1 cellular context compared by ENCODE assay signal in the genomic region with DNA sequence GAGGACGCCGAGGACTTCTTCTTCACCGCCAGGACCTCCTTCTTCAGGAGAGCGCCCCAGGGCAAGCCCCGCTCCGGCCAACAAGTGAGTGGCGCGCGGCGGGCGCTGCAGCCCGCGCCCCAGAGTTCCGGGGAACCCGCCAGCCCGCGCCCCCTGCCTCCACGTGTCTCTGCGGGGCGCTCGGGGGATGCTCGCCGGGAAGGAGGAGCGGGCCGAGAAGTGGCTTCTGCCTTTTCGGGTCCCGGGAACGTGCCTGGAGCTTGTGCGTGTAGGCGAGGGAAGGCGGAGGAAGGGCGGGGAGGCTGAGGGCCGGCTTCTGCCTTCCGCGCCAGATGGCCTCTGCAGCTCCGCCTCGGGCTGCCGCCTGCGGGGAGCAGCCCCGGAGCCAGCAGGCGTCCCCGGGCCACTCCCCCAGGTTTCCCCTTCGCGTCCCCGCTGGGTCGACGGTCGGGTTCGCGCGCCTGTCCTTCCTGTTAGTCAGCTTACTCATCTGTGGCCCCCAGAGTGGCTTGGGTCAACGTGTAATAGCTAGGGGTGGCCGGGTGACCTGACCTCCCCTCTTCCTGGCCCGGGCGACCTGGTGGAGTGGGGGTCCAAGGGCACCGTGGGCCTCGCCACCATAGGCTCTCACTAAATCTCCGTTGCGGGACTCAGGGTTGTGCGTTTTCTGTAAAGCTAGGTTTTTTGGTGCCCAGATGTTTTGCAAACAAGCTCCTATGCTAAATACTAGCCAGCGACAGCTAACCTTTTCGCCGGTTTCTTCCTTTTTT.
TF ChIP-seq lines count a peak whose summit lies in the region.

No MANE protein-coding gene starts in this region.

TF ChIP-seq in K562, 482 proteins besides CTCF, POLR2A, EP300 and RAD21 (continued from another document and continues in another):
- TF ChIP-seq, protein P1, sequence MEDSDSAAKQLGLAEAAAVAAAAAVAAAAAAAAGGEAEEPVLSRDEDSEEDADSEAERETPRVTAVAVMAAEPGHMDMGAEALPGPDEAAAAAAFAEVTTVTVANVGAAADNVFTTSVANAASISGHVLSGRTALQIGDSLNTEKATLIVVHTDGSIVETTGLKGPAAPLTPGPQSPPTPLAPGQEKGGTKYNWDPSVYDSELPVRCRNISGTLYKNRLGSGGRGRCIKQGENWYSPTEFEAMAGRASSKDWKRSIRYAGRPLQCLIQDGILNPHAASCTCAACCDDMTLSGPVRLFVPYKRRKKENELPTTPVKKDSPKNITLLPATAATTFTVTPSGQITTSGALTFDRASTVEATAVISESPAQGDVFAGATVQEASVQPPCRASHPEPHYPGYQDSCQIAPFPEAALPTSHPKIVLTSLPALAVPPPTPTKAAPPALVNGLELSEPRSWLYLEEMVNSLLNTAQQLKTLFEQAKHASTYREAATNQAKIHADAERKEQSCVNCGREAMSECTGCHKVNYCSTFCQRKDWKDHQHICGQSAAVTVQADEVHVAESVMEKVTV (CRISPR knock-in tag; IDR thresholded peaks at IDR 0.05), result no peak
- TF ChIP-seq THRAP3 (IDR thresholded peaks at IDR 0.05; ENCODE audit: borderline replicate concordance) (no peak), HSF4 (CRISPR knock-in tag; IDR thresholded peaks at IDR 0.05; ENCODE audit: borderline replicate concordance) (no peak), LCOR (CRISPR knock-in tag; IDR thresholded peaks at IDR 0.05) (no peak), TSC22D4 (tag; IDR thresholded peaks at IDR 0.05) (no peak), EGR1 (conservative IDR thresholded peaks at IDR 0.05) (peak; percentile 43), PHF21A (IDR thresholded peaks at IDR 0.05; ENCODE audit: borderline replicate concordance, low read depth) (no peak), SLC30A9 (CRISPR knock-in tag; IDR thresholded peaks at IDR 0.05) (no peak), KDM2B (CRISPR knock-in tag; IDR thresholded peaks at IDR 0.05) (no peak), ZFPM2 (CRISPR knock-in tag; IDR thresholded peaks at IDR 0.05) (no peak), GTF2F1 (IDR thresholded peaks at IDR 0.05; ENCODE audit: low read depth, low read length) (no peak), ZBTB1 (CRISPR knock-in tag; IDR thresholded peaks at IDR 0.05; ENCODE audit: borderline replicate concordance, low read depth) (0 out of 2 replicates have a peak, but pooled peaks have one; percentile 4), CBFA2T3 (IDR thresholded peaks at IDR 0.05) (0 out of 2 replicates have a peak, but pooled peaks have one; percentile 20), ZFX (CRISPR knock-in tag; IDR thresholded peaks at IDR 0.05) (peak; percentile 68), ESRRA (IDR thresholded peaks at IDR 0.05; ENCODE audit: borderline replicate concordance, low read depth) (no peak), TCF3 (CRISPR knock-in tag; IDR thresholded peaks at IDR 0.05) (peak; percentile 32; the same call in 1 of the 2 replicates), KAT7 (CRISPR knock-in tag; IDR thresholded peaks at IDR 0.05; ENCODE audit: borderline replicate concordance) (0 out of 2 replicates have a peak, but pooled peaks have one; percentile 49), CTBP1 (IDR thresholded peaks at IDR 0.05; ENCODE audit: borderline replicate concordance) (peak; percentile 49; the same call in 1 of the 2 replicates), KLF6 (CRISPR knock-in tag; IDR thresholded peaks at IDR 0.05; ENCODE audit: borderline replicate concordance) (no peak), TBP (optimal IDR thresholded peaks at IDR 0.05; ENCODE audit: low read depth, low read length) (no peak), SNRNP70 (optimal IDR thresholded peaks at IDR 0.05; ENCODE audit: low read depth, low read length) (no peak), NONO (IDR thresholded peaks at IDR 0.05; ENCODE audit: low read depth in 2 of 2, low read length in 1 of 2) (no peak), EZH2 (IDR thresholded peaks at IDR 0.05; ENCODE audit: borderline replicate concordance, low read depth, low read length) (no peak), ZNF583 (CRISPR knock-in tag; IDR thresholded peaks at IDR 0.05) (no peak; the same call in 1 of the 2 replicates), CCNT2 (IDR thresholded peaks at IDR 0.05; ENCODE audit: borderline replicate concordance, extremely low read depth, insufficient read length, low read depth, low read length) (peak; percentile 74), ZNF253 (CRISPR knock-in tag; conservative IDR thresholded peaks at IDR 0.05) (no peak), CREBBP (IDR thresholded peaks at IDR 0.05; ENCODE audit: low read depth, low read length) (no peak), EP400 (IDR thresholded peaks at IDR 0.05) (peak; percentile 56; the same call in 1 of the 2 replicates), EHMT2 (IDR thresholded peaks at IDR 0.05) (no peak), ADNP (tag; IDR thresholded peaks at IDR 0.05) (no peak), U2AF2 (optimal IDR thresholded peaks at IDR 0.05; ENCODE audit: low read depth, low read length) (no peak)
- TF ChIP-seq, protein P2, sequence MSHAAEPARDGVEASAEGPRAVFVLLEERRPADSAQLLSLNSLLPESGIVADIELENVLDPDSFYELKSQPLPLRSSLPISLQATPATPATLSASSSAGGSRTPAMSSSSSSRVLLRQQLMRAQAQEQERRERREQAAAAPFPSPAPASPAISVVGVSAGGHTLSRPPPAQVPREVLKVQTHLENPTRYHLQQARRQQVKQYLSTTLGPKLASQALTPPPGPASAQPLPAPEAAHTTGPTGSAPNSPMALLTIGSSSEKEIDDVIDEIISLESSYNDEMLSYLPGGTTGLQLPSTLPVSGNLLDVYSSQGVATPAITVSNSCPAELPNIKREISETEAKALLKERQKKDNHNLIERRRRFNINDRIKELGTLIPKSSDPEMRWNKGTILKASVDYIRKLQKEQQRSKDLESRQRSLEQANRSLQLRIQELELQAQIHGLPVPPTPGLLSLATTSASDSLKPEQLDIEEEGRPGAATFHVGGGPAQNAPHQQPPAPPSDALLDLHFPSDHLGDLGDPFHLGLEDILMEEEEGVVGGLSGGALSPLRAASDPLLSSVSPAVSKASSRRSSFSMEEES (CRISPR knock-in tag; IDR thresholded peaks at IDR 0.05), result no peak
- TF ChIP-seq, protein P3, sequence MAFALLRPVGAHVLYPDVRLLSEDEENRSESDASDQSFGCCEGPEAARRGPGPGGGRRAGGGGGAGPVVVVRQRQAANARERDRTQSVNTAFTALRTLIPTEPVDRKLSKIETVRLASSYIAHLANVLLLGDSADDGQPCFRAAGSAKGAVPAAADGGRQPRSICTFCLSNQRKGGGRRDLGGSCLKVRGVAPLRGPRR (CRISPR knock-in tag; IDR thresholded peaks at IDR 0.05), result no peak
- TF ChIP-seq, protein P4, sequence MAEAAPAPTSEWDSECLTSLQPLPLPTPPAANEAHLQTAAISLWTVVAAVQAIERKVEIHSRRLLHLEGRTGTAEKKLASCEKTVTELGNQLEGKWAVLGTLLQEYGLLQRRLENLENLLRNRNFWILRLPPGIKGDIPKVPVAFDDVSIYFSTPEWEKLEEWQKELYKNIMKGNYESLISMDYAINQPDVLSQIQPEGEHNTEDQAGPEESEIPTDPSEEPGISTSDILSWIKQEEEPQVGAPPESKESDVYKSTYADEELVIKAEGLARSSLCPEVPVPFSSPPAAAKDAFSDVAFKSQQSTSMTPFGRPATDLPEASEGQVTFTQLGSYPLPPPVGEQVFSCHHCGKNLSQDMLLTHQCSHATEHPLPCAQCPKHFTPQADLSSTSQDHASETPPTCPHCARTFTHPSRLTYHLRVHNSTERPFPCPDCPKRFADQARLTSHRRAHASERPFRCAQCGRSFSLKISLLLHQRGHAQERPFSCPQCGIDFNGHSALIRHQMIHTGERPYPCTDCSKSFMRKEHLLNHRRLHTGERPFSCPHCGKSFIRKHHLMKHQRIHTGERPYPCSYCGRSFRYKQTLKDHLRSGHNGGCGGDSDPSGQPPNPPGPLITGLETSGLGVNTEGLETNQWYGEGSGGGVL (CRISPR knock-in tag; IDR thresholded peaks at IDR 0.05), result no peak
- TF ChIP-seq, protein P5, sequence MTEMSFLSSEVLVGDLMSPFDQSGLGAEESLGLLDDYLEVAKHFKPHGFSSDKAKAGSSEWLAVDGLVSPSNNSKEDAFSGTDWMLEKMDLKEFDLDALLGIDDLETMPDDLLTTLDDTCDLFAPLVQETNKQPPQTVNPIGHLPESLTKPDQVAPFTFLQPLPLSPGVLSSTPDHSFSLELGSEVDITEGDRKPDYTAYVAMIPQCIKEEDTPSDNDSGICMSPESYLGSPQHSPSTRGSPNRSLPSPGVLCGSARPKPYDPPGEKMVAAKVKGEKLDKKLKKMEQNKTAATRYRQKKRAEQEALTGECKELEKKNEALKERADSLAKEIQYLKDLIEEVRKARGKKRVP (CRISPR knock-in tag; IDR thresholded peaks at IDR 0.05), result 0 out of 2 replicates have a peak, but pooled peaks have one; percentile 7
- TF ChIP-seq, protein P6, sequence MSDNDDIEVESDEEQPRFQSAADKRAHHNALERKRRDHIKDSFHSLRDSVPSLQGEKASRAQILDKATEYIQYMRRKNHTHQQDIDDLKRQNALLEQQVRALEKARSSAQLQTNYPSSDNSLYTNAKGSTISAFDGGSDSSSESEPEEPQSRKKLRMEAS (CRISPR knock-in tag; IDR thresholded peaks at IDR 0.05), result peak; percentile 74
- TF ChIP-seq, protein P7, sequence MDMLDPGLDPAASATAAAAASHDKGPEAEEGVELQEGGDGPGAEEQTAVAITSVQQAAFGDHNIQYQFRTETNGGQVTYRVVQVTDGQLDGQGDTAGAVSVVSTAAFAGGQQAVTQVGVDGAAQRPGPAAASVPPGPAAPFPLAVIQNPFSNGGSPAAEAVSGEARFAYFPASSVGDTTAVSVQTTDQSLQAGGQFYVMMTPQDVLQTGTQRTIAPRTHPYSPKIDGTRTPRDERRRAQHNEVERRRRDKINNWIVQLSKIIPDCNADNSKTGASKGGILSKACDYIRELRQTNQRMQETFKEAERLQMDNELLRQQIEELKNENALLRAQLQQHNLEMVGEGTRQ (CRISPR knock-in tag; IDR thresholded peaks at IDR 0.05), result no peak
- TF ChIP-seq, protein P8, sequence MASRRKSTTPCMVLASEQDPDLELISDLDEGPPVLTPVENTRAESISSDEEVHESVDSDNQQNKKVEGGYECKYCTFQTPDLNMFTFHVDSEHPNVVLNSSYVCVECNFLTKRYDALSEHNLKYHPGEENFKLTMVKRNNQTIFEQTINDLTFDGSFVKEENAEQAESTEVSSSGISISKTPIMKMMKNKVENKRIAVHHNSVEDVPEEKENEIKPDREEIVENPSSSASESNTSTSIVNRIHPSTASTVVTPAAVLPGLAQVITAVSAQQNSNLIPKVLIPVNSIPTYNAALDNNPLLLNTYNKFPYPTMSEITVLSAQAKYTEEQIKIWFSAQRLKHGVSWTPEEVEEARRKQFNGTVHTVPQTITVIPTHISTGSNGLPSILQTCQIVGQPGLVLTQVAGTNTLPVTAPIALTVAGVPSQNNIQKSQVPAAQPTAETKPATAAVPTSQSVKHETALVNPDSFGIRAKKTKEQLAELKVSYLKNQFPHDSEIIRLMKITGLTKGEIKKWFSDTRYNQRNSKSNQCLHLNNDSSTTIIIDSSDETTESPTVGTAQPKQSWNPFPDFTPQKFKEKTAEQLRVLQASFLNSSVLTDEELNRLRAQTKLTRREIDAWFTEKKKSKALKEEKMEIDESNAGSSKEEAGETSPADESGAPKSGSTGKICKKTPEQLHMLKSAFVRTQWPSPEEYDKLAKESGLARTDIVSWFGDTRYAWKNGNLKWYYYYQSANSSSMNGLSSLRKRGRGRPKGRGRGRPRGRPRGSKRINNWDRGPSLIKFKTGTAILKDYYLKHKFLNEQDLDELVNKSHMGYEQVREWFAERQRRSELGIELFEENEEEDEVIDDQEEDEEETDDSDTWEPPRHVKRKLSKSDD (conservative IDR thresholded peaks at IDR 0.05; ENCODE audit: low read length), result no peak
- TF ChIP-seq, protein P9, sequence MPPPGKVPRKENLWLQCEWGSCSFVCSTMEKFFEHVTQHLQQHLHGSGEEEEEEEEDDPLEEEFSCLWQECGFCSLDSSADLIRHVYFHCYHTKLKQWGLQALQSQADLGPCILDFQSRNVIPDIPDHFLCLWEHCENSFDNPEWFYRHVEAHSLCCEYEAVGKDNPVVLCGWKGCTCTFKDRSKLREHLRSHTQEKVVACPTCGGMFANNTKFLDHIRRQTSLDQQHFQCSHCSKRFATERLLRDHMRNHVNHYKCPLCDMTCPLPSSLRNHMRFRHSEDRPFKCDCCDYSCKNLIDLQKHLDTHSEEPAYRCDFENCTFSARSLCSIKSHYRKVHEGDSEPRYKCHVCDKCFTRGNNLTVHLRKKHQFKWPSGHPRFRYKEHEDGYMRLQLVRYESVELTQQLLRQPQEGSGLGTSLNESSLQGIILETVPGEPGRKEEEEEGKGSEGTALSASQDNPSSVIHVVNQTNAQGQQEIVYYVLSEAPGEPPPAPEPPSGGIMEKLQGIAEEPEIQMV (tag; conservative IDR thresholded peaks at IDR 0.05; ENCODE audit: low read depth), result no peak
- TF ChIP-seq, protein P10, sequence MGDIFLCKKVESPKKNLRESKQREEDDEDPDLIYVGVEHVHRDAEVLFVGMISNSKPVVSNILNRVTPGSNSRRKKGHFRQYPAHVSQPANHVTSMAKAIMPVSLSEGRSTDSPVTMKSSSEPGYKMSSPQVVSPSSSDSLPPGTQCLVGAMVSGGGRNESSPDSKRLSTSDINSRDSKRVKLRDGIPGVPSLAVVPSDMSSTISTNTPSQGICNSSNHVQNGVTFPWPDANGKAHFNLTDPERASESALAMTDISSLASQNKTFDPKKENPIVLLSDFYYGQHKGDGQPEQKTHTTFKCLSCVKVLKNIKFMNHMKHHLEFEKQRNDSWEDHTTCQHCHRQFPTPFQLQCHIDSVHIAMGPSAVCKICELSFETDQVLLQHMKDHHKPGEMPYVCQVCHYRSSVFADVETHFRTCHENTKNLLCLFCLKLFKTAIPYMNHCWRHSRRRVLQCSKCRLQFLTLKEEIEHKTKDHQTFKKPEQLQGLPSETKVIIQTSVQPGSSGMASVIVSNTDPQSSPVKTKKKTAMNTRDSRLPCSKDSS (IDR thresholded peaks at IDR 0.05; ENCODE audit: low read depth, partially characterized antibody), result no peak
- TF ChIP-seq, protein P11, sequence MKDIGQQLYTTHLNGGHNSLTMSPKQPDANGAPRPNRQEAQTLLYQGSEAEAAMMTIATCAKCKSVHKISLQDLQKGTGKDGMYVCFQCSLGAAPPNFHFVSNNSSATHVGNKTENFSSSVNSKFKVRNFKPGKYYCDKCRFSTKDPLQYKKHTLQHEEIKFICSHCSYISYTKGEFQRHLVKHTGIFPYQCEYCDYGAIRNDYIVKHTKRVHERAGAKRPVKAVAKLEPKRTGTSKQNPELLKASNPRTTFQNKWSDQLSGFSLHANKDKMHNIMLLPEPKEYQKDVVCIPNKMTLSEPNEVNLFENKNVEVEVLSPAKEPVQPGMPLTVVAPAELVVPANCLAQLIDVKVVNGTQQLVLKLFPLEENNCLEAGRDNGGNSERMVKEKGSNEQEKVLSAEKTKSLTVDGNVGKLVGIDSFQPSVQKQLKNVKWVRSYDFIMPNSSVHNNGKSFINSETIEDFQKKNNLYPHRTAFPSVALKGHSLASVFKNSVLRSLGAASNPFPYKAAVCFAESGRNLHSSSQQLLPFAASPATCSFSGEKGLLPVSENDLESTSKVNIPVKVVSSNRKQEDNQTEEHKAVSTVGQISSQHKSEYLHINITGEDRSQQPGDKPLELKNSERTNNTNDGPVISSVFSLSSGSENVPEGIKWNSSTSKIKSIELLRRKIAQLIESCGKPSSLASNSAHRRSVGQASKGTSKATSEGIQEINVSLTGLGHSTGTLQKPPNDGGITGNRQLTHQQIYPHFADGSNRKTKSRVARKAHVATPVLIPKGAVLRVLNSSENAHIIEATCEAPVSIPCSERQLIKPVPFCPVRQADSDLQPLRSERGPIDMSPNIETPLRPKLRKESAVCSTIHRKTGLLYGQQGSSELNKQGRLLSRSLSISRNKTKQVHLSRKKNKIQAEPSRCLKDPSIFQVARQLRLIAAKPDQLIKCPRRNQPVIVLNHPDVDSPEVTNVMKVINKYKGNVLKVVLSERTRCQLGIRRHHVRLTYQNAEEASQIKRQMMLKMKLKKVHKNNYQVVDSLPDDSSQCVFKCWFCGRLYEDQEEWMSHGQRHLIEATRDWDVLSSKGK (CRISPR knock-in tag; IDR thresholded peaks at IDR 0.05), result no peak
